In genomic region chr2:179302764-179303561, GRCh38 we compare ENCODE assay signal across 27 cellular contexts. TPM values are rescaled to one million over a fixed set of nuclear protein-coding genes. Genes with fewer than 3 reads are reported as not detected.
A peak's percentile ranks its signal among the peaks of the same experiment; 100 is the strongest.
DNase-seq lines count a peak whose midpoint lies in the region; ATAC-seq, FAIRE-seq and TF ChIP-seq lines count a peak whose summit lies in the region.
"Had no signal": no experiment of that assay in that cellular context is flagged by ENCODE, and none has a peak within 500 bp of the region (broad histone marks: within the 10 kb centered on the region; RNA-seq: fewer than 3 reads in every experiment).

No MANE protein-coding gene starts in this region.

- H3K9me3 ChIP-seq in gastrocnemius medialis, result no peaks in the 10 kb centered on the region
- H3K9me3 ChIP-seq: ascending aorta, tibial nerve had no signal

- no peak for TF ChIP-seq POLR2A in gastrocnemius medialis (IDR thresholded peaks at IDR 0.05)

- H3K4me1 ChIP-seq in gastrocnemius medialis, result no peaks in the 10 kb centered on the region
- H3K4me1 ChIP-seq: ascending aorta, tibial nerve had no signal

- FAIRE-seq in frontal cortex (lab: Jason Lieb, UNC), result no peak
- FAIRE-seq: GM18507, HTR-8/SVneo had no signal

- no peaks in the 10 kb centered on the region for H3K27me3 ChIP-seq in gastrocnemius medialis
- H3K27me3 ChIP-seq: ascending aorta, tibial nerve had no signal

- ATAC-seq in gastrocnemius medialis, result no peak
- ATAC-seq: stimulated activated naive CD8-positive, alpha-beta T cell treated with anti-CD3 and anti-CD28 coated beads, Interleukin-15, amount 100 ng/mL, for 72 hours had no signal

- H3K4me3 ChIP-seq in astrocyte of the spinal cord (ENCODE audit: low read depth, low read length), result no peak overlapping the region
- H3K4me3 ChIP-seq in gastrocnemius medialis, result no peak overlapping the region
- H3K4me3 ChIP-seq: ascending aorta, tibial nerve had no signal

- H3K36me3 ChIP-seq in gastrocnemius medialis, result no peaks in the 10 kb centered on the region
- H3K36me3 ChIP-seq: ascending aorta, tibial nerve, WERI-Rb-1 had no signal

- H3K4me3 Mint-ChIP-seq in immature natural killer cell, result peak overlapping the region; percentile 5 to 66 (median 33)
- H3K4me3 Mint-ChIP-seq: activated naive CD4-positive, alpha-beta T cell treated with anti-CD3 and anti-CD28 coated beads, Interleukin-2, amount 50 U/mL, for 24 hours; activated T-helper 1 cell treated with anti-CD3 and anti-CD28 coated beads, Interleukin-12 subunit alpha, Interleukin-12 subunit beta, Interleukin-2, Interleukin-4 antibody, amounts not matched to agents 30 ng/mL and 10 ng/mL and 1 ng/mL, durations not matched to agents 14 hours and 24 hours and 36 hours; CD14-positive monocyte; stimulated activated naive CD8-positive, alpha-beta T cell treated with anti-CD3 and anti-CD28 coated beads, Interleukin-15, amount 100 ng/mL, for 72 hours had no signal

- H3K9me3 Mint-ChIP-seq in immature natural killer cell, result peaks cover 0 to 1% (median 0%) of the 10 kb centered on the region in 6 donors
- H3K9me3 Mint-ChIP-seq: activated naive CD4-positive, alpha-beta T cell treated with anti-CD3 and anti-CD28 coated beads, Interleukin-2, amount 50 U/mL, for 24 hours; activated T-helper 1 cell treated with anti-CD3 and anti-CD28 coated beads, Interleukin-12 subunit alpha, Interleukin-12 subunit beta, Interleukin-2, Interleukin-4 antibody, amounts not matched to agents 30 ng/mL and 10 ng/mL and 1 ng/mL, durations not matched to agents 14 hours and 24 hours and 36 hours; stimulated activated naive CD8-positive, alpha-beta T cell treated with anti-CD3 and anti-CD28 coated beads, Interleukin-15, amount 100 ng/mL, for 72 hours had no signal

- peak overlapping the region in 4 of 6 donors; percentile 37 to 77 (median 46) for H3K27ac Mint-ChIP-seq in immature natural killer cell
- H3K27ac Mint-ChIP-seq: activated naive CD4-positive, alpha-beta T cell treated with anti-CD3 and anti-CD28 coated beads, Interleukin-2, amount 50 U/mL, for 24 hours; activated T-helper 1 cell treated with anti-CD3 and anti-CD28 coated beads, Interleukin-12 subunit alpha, Interleukin-12 subunit beta, Interleukin-2, Interleukin-4 antibody, amounts not matched to agents 30 ng/mL and 10 ng/mL and 1 ng/mL, durations not matched to agents 14 hours and 24 hours and 36 hours; CD14-positive monocyte; stimulated activated naive CD8-positive, alpha-beta T cell treated with anti-CD3 and anti-CD28 coated beads, Interleukin-15, amount 100 ng/mL, for 72 hours had no signal

- no peak overlapping the region for H3K27ac ChIP-seq in gastrocnemius medialis
- H3K27ac ChIP-seq: ascending aorta, epithelial cell of prostate, KMS-11, tibial nerve, WERI-Rb-1 had no signal

- in situ Hi-C loops in astrocyte of the spinal cord (cut with HindIII; ENCODE audit: low sequenced_read_pairs) (no loop called here), gastrocnemius medialis (cut with MboI; ENCODE audit: low sequenced_read_pairs in 4 of 4) (no loop called here)

- peaks cover 49 to 56% of the 10 kb centered on the region in 2 donors for H3K4me1 Mint-ChIP-seq in immature natural killer cell
- H3K4me1 Mint-ChIP-seq: activated naive CD4-positive, alpha-beta T cell treated with anti-CD3 and anti-CD28 coated beads, Interleukin-2, amount 50 U/mL, for 24 hours; CD14-positive monocyte; stimulated activated naive CD8-positive, alpha-beta T cell treated with anti-CD3 and anti-CD28 coated beads, Interleukin-15, amount 100 ng/mL, for 72 hours had no signal

- DNase-seq in GM03348 (ENCODE audit: low spot score) (peak; percentile 13), LHCN-M2 (ENCODE audit: low read depth) (peak; percentile 7), astrocyte of the spinal cord (ENCODE audit: low read depth, low spot score) (peak; percentile 24), immature natural killer cell (peak; percentile 40 to 49 (median 48)), frontal cortex (ENCODE audit: low spot score in 2 of 2) (no peak), gastrocnemius medialis (no peak), SW 1271 (lab: John Stamatoyannopoulos, UW) (no peak)
- DNase-seq in activated effector memory CD4-positive, alpha-beta T cell treated with anti-CD3 and anti-CD28 coated beads, Interleukin-2, amount 50 U/mL, for 16 hours, result no peak
- DNase-seq: GOT3; head of caudate nucleus; mammary epithelial cell; NCI-H187 treated with DMSO at 0.1 percent for 48 hours; NCI-H2227 treated with DMSO at 0.1 percent for 48 hours; occipital lobe; SHP77; stimulated activated naive CD8-positive, alpha-beta T cell treated with anti-CD3 and anti-CD28 coated beads, Interleukin-15, amount 100 ng/mL, for 72 hours; T-helper 9 cell; WERI-Rb-1 had no signal

- H3K27me3 Mint-ChIP-seq in immature natural killer cell (ENCODE audit: low read depth in 3 of 3), result peaks cover 0 to 3% (median 3%) of the 10 kb centered on the region in 3 donors
- H3K27me3 Mint-ChIP-seq: activated naive CD4-positive, alpha-beta T cell treated with anti-CD3 and anti-CD28 coated beads, Interleukin-2, amount 50 U/mL, for 24 hours; stimulated activated naive CD8-positive, alpha-beta T cell treated with anti-CD3 and anti-CD28 coated beads, Interleukin-15, amount 100 ng/mL, for 72 hours had no signal

- intact Hi-C loops in gastrocnemius medialis (cut with DNase I; ENCODE audit: low total_unique reads), result no loop called here

- no peak for TF ChIP-seq CTCF in astrocyte of the spinal cord (IDR thresholded peaks at IDR 0.05; ENCODE audit: low read depth, low read length)
- TF ChIP-seq CTCF in gastrocnemius medialis (IDR thresholded peaks at IDR 0.05 in 4 of 5, conservative IDR thresholded peaks at IDR 0.05 in 1 of 5), result no peak

- no peaks in the 10 kb centered on the region for H3K36me3 Mint-ChIP-seq in immature natural killer cell
- H3K36me3 Mint-ChIP-seq: activated naive CD4-positive, alpha-beta T cell treated with anti-CD3 and anti-CD28 coated beads, Interleukin-2, amount 50 U/mL, for 24 hours; CD14-positive monocyte had no signal

RNA-seq across cellular contexts. Expression of gene SESTD1, which starts 38.3 kb away (rescaled TPM):
- 5.5 and 8.8 TPM in 2 replicates for total RNA-seq in LHCN-M2 (2014; rRNA removed)
- 12.9 TPM for polyA plus RNA-seq in LHCN-M2 (2012)
- 1 to 10 TPM; 2.3 to 7.9 (median 6.6) TPM for polyA plus RNA-seq in immature natural killer cell
- 70.9 TPM for total RNA-seq in frontal cortex
- 10 to 100 TPM in 1 of 4 donors, 1 to 10 TPM in 3; 4.1 to 11.0 (median 8.6) TPM for total RNA-seq in gastrocnemius medialis

Comparison
In these comparisons a context has a peak if more than half of its experiments do, and no peak if none do; other contexts are left out.
1. DNase-seq: peak in GM03348 (single experiment), LHCN-M2 (single experiment), astrocyte of the spinal cord (single experiment) and immature natural killer cell (3 of 3); none in frontal cortex (0 of 2), gastrocnemius medialis (0 of 2), activated effector memory CD4-positive, alpha-beta T cell treated with anti-CD3 and anti-CD28 coated beads, Interleukin-2, amount 50 U/mL, for 16 hours (single experiment) and SW 1271 (0 of 2).